Comparison of ENCODE assay signal across 35 cellular contexts in genomic region chr6:14015964-14016363, GRCh38.
"Had no signal": no experiment of that assay in that cellular context is flagged by ENCODE, and none has a peak within 500 bp of the region (broad histone marks: within the 10 kb centered on the region; RNA-seq: fewer than 3 reads in every experiment).

No MANE protein-coding gene starts in this region.

- H3K4me3 ChIP-seq: adrenal gland, breast epithelium, cardiac muscle cell, colonic mucosa, dorsolateral prefrontal cortex had no signal

- H3K4me1 Mint-ChIP-seq: activated CD8-positive, alpha-beta memory T cell treated with anti-CD3 and anti-CD28 coated beads, Interleukin-2, amount 10 ng/mL, durations not matched to agents 7 days and 5 days; activated naive CD4-positive, alpha-beta T cell treated with anti-CD3 and anti-CD28 coated beads, Interleukin-2, amount 50 U/mL, for 24 hours; activated naive CD8-positive, alpha-beta T cell treated with anti-CD3 and anti-CD28 coated beads for 36 hours; activated naive CD8-positive, alpha-beta T cell treated with anti-CD3 and anti-CD28 coated beads, Interleukin-2, amount 50 U/mL, for 24 hours; T-helper 17 cell had no signal

- H3K36me3 Mint-ChIP-seq: activated CD4-positive, alpha-beta memory T cell treated with anti-CD3 and anti-CD28 coated beads for 36 hours; activated CD8-positive, alpha-beta memory T cell treated with anti-CD3 and anti-CD28 coated beads, Interleukin-2, amount 10 ng/mL, durations not matched to agents 7 days and 5 days; activated naive CD4-positive, alpha-beta T cell treated with anti-CD3 and anti-CD28 coated beads, Interleukin-2, amount 50 U/mL, for 24 hours; activated naive CD8-positive, alpha-beta T cell treated with anti-CD3 and anti-CD28 coated beads for 36 hours; brain had no signal

- H3K4me1 ChIP-seq: adrenal gland, breast epithelium, colonic mucosa had no signal

- H3K4me3 Mint-ChIP-seq: activated CD4-positive, alpha-beta memory T cell treated with anti-CD3 and anti-CD28 coated beads for 36 hours; activated CD8-positive, alpha-beta memory T cell treated with anti-CD3 and anti-CD28 coated beads, Interleukin-2, amount 10 ng/mL, durations not matched to agents 7 days and 5 days; activated CD8-positive, alpha-beta T cell treated with anti-CD3 and anti-CD28 coated beads, Interleukin-2, amount 10 ng/mL, durations not matched to agents 7 days and 5 days; activated naive CD4-positive, alpha-beta T cell treated with anti-CD3 and anti-CD28 coated beads for 36 hours; activated naive CD4-positive, alpha-beta T cell treated with anti-CD3 and anti-CD28 coated beads, Interleukin-2, amount 50 U/mL, for 24 hours; activated naive CD8-positive, alpha-beta T cell treated with anti-CD3 and anti-CD28 coated beads for 36 hours; activated naive CD8-positive, alpha-beta T cell treated with anti-CD3 and anti-CD28 coated beads, Interleukin-2, amount 50 U/mL, for 24 hours; activated T-helper 1 cell treated with anti-CD3 and anti-CD28 coated beads, Interleukin-12 subunit alpha, Interleukin-12 subunit beta, Interleukin-2, Interleukin-4 antibody, amounts not matched to agents 30 ng/mL and 10 ng/mL and 1 ng/mL, durations not matched to agents 14 hours and 24 hours and 36 hours; brain; endodermal cell; T-helper 17 cell; T-helper 2 cell treated with Interferon-gamma antibody and Interleukin-4, amounts not matched to agents 5 μg/mL and 100 μg/mL, for 36 hours had no signal

- H3K9me3 ChIP-seq: adrenal gland, breast epithelium, colonic mucosa had no signal

- H3K27me3 ChIP-seq: adrenal gland, breast epithelium, colonic mucosa had no signal

- H3K27ac ChIP-seq: adrenal gland, cardiac muscle cell, colonic mucosa, WERI-Rb-1 had no signal

- DNase-seq: activated CD4-positive, alpha-beta memory T cell treated with anti-CD3 and anti-CD28 coated beads for 36 hours; activated CD4-positive, alpha-beta T cell treated with anti-CD3 and anti-CD28 coated beads for 48 hours; activated CD4-positive, alpha-beta T cell treated with anti-CD3 and anti-CD28 coated beads, Interleukin-2, amount 50 U/mL, for 1 hour; activated CD8-positive, alpha-beta memory T cell treated with anti-CD3 and anti-CD28 coated beads, Interleukin-2, amount 10 ng/mL, durations not matched to agents 7 days and 5 days; activated CD8-positive, alpha-beta memory T cell treated with anti-CD3 and anti-CD28 coated beads, Interleukin-2, amount 50 U/mL, for 4 hours; activated CD8-positive, alpha-beta T cell treated with anti-CD3 and anti-CD28 coated beads, Interleukin-2, amount 10 ng/mL, durations not matched to agents 7 days and 5 days; activated effector memory CD4-positive, alpha-beta T cell treated with anti-CD3 and anti-CD28 coated beads, Interleukin-2, amount 50 U/mL, for 16 hours; activated naive CD4-positive, alpha-beta T cell treated with anti-CD3 and anti-CD28 coated beads for 36 hours; activated naive CD8-positive, alpha-beta T cell treated with anti-CD3 and anti-CD28 coated beads for 36 hours; activated naive CD8-positive, alpha-beta T cell treated with anti-CD3 and anti-CD28 coated beads, Interleukin-2, amount 50 U/mL, for 24 hours; activated T-cell treated with anti-CD3 and anti-CD28 coated beads, Interleukin-2, amount 50 U/mL, for 1 hour; activated T-cell treated with anti-CD3 and anti-CD28 coated beads, Interleukin-2, amount 50 U/mL, for 48 hours; adrenal gland; amygdala; aorta; central memory CD4-positive, alpha-beta T cell; cerebellar nuclear complex; colonic mucosa; dorsolateral prefrontal cortex; effector memory CD4-positive, alpha-beta T cell; foreskin fibroblast; head of caudate nucleus; T-helper 1 cell; T-helper 17 cell; T1000; WERI-Rb-1 had no signal

- H3K9me3 Mint-ChIP-seq: activated CD4-positive, alpha-beta memory T cell treated with anti-CD3 and anti-CD28 coated beads for 36 hours; activated naive CD4-positive, alpha-beta T cell treated with anti-CD3 and anti-CD28 coated beads for 36 hours; activated naive CD4-positive, alpha-beta T cell treated with anti-CD3 and anti-CD28 coated beads, Interleukin-2, amount 50 U/mL, for 24 hours; activated T-helper 1 cell treated with anti-CD3 and anti-CD28 coated beads, Interleukin-12 subunit alpha, Interleukin-12 subunit beta, Interleukin-2, Interleukin-4 antibody, amounts not matched to agents 30 ng/mL and 10 ng/mL and 1 ng/mL, durations not matched to agents 14 hours and 24 hours and 36 hours; activated T-helper 2 cell treated with anti-CD3 and anti-CD28 coated beads, Interferon-gamma antibody, Interleukin-2, Interleukin-4, amounts not matched to agents 10 μg/mL and 5 μg/mL and 100 μg/mL, durations not matched to agents 14 hours and 24 hours and 36 hours; T-helper 2 cell treated with Interferon-gamma antibody and Interleukin-4, amounts not matched to agents 5 μg/mL and 100 μg/mL, for 36 hours had no signal

- H3K36me3 ChIP-seq: adrenal gland, breast epithelium, cardiac muscle cell, colonic mucosa, WERI-Rb-1 had no signal

- ATAC-seq: activated CD8-positive, alpha-beta memory T cell treated with anti-CD3 and anti-CD28 coated beads, Interleukin-2, amount 10 ng/mL, durations not matched to agents 7 days and 5 days; activated CD8-positive, alpha-beta T cell treated with anti-CD3 and anti-CD28 coated beads, Interleukin-2, amount 10 ng/mL, durations not matched to agents 7 days and 5 days; activated naive CD8-positive, alpha-beta T cell treated with anti-CD3 and anti-CD28 coated beads, Interleukin-2, amount 50 U/mL, for 24 hours; esophagus mucosa; T-helper 17 cell had no signal

- H3K27ac Mint-ChIP-seq: activated CD4-positive, alpha-beta memory T cell treated with anti-CD3 and anti-CD28 coated beads for 36 hours; activated CD8-positive, alpha-beta memory T cell treated with anti-CD3 and anti-CD28 coated beads, Interleukin-2, amount 10 ng/mL, durations not matched to agents 7 days and 5 days; activated CD8-positive, alpha-beta T cell treated with anti-CD3 and anti-CD28 coated beads, Interleukin-2, amount 10 ng/mL, durations not matched to agents 7 days and 5 days; activated naive CD4-positive, alpha-beta T cell treated with anti-CD3 and anti-CD28 coated beads for 36 hours; activated naive CD4-positive, alpha-beta T cell treated with anti-CD3 and anti-CD28 coated beads, Interleukin-2, amount 50 U/mL, for 24 hours; activated naive CD8-positive, alpha-beta T cell treated with anti-CD3 and anti-CD28 coated beads for 36 hours; activated naive CD8-positive, alpha-beta T cell treated with anti-CD3 and anti-CD28 coated beads, Interleukin-2, amount 50 U/mL, for 24 hours; activated T-helper 1 cell treated with anti-CD3 and anti-CD28 coated beads, Interleukin-12 subunit alpha, Interleukin-12 subunit beta, Interleukin-2, Interleukin-4 antibody, amounts not matched to agents 30 ng/mL and 10 ng/mL and 1 ng/mL, durations not matched to agents 14 hours and 24 hours and 36 hours; activated T-helper 2 cell treated with anti-CD3 and anti-CD28 coated beads, Interferon-gamma antibody, Interleukin-2, Interleukin-4, amounts not matched to agents 10 μg/mL and 5 μg/mL and 100 μg/mL, durations not matched to agents 14 hours and 24 hours and 36 hours; brain; endodermal cell; T-helper 17 cell; T-helper 2 cell treated with Interferon-gamma antibody and Interleukin-4, amounts not matched to agents 5 μg/mL and 100 μg/mL, for 36 hours had no signal
